Comparison of ENCODE assay signal across 1 cellular context in the genomic region with DNA sequence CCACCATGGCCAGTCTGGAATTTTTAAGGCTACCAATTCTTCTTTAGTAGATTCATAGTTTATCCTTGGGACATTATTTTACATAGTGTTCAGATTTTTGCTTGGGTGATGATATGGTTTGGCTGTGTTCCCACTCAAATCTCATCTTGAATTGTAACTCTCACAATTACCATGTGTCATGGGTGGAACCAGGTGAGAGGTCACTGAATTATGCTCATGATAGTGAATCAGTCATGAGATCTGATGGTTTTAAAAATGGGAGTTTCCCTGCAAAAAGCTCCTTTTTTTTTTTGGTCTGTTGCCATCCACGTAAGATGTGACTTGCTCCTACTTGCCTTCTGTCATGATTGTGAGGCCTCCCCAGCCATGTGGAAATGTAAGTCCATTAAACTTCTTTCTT.
TF ChIP-seq lines count a peak whose summit lies in the region.

No MANE protein-coding gene starts in this region.

TF ChIP-seq in GM12878, 131 proteins besides CTCF, POLR2A, EP300 and RAD21:
- TF ChIP-seq, protein P1, sequence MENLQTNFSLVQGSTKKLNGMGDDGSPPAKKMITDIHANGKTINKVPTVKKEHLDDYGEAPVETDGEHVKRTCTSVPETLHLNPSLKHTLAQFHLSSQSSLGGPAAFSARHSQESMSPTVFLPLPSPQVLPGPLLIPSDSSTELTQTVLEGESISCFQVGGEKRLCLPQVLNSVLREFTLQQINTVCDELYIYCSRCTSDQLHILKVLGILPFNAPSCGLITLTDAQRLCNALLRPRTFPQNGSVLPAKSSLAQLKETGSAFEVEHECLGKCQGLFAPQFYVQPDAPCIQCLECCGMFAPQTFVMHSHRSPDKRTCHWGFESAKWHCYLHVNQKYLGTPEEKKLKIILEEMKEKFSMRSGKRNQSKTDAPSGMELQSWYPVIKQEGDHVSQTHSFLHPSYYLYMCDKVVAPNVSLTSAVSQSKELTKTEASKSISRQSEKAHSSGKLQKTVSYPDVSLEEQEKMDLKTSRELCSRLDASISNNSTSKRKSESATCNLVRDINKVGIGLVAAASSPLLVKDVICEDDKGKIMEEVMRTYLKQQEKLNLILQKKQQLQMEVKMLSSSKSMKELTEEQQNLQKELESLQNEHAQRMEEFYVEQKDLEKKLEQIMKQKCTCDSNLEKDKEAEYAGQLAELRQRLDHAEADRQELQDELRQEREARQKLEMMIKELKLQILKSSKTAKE (IDR thresholded peaks at IDR 0.05; ENCODE audit: low read depth, poor library complexity, severe bottlenecking) = no peak
- TF ChIP-seq ZBED1 (IDR thresholded peaks at IDR 0.05; ENCODE audit: borderline replicate concordance) = no peak
- TF ChIP-seq ASH2L (IDR thresholded peaks at IDR 0.05; ENCODE audit: borderline replicate concordance, low read depth) = no peak
- TF ChIP-seq DPF2 (IDR thresholded peaks at IDR 0.05) = no peak
- TF ChIP-seq, protein P2, sequence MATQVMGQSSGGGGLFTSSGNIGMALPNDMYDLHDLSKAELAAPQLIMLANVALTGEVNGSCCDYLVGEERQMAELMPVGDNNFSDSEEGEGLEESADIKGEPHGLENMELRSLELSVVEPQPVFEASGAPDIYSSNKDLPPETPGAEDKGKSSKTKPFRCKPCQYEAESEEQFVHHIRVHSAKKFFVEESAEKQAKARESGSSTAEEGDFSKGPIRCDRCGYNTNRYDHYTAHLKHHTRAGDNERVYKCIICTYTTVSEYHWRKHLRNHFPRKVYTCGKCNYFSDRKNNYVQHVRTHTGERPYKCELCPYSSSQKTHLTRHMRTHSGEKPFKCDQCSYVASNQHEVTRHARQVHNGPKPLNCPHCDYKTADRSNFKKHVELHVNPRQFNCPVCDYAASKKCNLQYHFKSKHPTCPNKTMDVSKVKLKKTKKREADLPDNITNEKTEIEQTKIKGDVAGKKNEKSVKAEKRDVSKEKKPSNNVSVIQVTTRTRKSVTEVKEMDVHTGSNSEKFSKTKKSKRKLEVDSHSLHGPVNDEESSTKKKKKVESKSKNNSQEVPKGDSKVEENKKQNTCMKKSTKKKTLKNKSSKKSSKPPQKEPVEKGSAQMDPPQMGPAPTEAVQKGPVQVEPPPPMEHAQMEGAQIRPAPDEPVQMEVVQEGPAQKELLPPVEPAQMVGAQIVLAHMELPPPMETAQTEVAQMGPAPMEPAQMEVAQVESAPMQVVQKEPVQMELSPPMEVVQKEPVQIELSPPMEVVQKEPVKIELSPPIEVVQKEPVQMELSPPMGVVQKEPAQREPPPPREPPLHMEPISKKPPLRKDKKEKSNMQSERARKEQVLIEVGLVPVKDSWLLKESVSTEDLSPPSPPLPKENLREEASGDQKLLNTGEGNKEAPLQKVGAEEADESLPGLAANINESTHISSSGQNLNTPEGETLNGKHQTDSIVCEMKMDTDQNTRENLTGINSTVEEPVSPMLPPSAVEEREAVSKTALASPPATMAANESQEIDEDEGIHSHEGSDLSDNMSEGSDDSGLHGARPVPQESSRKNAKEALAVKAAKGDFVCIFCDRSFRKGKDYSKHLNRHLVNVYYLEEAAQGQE (IDR thresholded peaks at IDR 0.05; ENCODE audit: low read depth, low read length) = no peak
- TF ChIP-seq, protein P3, sequence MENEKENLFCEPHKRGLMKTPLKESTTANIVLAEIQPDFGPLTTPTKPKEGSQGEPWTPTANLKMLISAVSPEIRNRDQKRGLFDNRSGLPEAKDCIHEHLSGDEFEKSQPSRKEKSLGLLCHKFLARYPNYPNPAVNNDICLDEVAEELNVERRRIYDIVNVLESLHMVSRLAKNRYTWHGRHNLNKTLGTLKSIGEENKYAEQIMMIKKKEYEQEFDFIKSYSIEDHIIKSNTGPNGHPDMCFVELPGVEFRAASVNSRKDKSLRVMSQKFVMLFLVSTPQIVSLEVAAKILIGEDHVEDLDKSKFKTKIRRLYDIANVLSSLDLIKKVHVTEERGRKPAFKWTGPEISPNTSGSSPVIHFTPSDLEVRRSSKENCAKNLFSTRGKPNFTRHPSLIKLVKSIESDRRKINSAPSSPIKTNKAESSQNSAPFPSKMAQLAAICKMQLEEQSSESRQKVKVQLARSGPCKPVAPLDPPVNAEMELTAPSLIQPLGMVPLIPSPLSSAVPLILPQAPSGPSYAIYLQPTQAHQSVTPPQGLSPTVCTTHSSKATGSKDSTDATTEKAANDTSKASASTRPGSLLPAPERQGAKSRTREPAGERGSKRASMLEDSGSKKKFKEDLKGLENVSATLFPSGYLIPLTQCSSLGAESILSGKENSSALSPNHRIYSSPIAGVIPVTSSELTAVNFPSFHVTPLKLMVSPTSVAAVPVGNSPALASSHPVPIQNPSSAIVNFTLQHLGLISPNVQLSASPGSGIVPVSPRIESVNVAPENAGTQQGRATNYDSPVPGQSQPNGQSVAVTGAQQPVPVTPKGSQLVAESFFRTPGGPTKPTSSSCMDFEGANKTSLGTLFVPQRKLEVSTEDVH (IDR thresholded peaks at IDR 0.05; ENCODE audit: low read depth, partially characterized antibody) = no peak
- TF ChIP-seq BMI1 (IDR thresholded peaks at IDR 0.05; ENCODE audit: borderline replicate concordance) = no peak
- TF ChIP-seq BACH1 (IDR thresholded peaks at IDR 0.05; ENCODE audit: borderline replicate concordance) = no peak
- no peak for TF ChIP-seq POLR2AphosphoS5 (IDR thresholded peaks at IDR 0.05; ENCODE audit: low read length)
- TF ChIP-seq, protein P4, sequence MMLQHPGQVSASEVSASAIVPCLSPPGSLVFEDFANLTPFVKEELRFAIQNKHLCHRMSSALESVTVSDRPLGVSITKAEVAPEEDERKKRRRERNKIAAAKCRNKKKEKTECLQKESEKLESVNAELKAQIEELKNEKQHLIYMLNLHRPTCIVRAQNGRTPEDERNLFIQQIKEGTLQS (IDR thresholded peaks at IDR 0.05; ENCODE audit: borderline replicate concordance, extremely low read depth, low read depth, low read length) = no peak
- no peak for TF ChIP-seq EGR1 (IDR thresholded peaks at IDR 0.05; ENCODE audit: borderline replicate concordance in 1 of 2, low read depth in 2 of 2, low read length in 2 of 2)
- TF ChIP-seq SMAD5 (IDR thresholded peaks at IDR 0.05; ENCODE audit: low read depth) = no peak
- TF ChIP-seq TCF7 (IDR thresholded peaks at IDR 0.05; ENCODE audit: borderline replicate concordance) = no peak
- TF ChIP-seq NFYA (IDR thresholded peaks at IDR 0.05; ENCODE audit: borderline replicate concordance, low read depth, low read length) = no peak
TF ChIP-seq in GM12878: peak in this region for 0.
